11 cellular contexts compared by ENCODE assay signal in the genomic region with DNA sequence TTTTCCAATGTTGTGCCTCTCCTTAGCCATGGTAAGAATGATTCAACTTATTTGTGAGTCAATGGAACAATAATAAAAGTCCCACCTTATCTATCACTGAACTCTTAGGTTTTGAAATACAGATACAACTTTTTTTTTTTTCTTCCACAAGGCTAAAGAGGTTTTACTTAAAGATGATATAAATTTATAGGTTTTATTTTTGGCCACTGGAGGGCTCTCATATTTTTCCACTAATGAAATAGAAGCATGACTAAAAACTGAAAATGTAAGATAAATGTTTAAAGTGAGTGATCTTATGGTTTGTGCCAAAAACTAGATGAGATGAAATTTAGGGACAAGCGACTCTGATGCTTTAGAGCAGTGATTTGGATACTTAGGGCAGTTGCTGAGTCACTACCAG.
DNase-seq lines count a peak whose midpoint lies in the region; ATAC-seq and TF ChIP-seq lines count a peak whose summit lies in the region.
"Had no signal": no experiment of that assay in that cellular context is flagged by ENCODE, and none has a peak within 500 bp of the region (broad histone marks: within the 10 kb centered on the region; RNA-seq: fewer than 3 reads in every experiment).

No MANE protein-coding gene starts in this region.

- intact Hi-C loops in naive thymus-derived CD4-positive, alpha-beta T cell (cut with micrococcal nuclease) = no loop called here

- H3K27ac ChIP-seq in DOHH2 (ENCODE audit: low read depth, low read length) (no peak overlapping the region), MM.1S (ENCODE audit: low read length) (no peak overlapping the region)
- H3K27ac ChIP-seq in naive thymus-derived CD4-positive, alpha-beta T cell (ENCODE audit: low read depth, low read length) = no peak overlapping the region
- H3K27ac ChIP-seq: sigmoid colon had no signal

- H3K4me1 Mint-ChIP-seq in chondrocyte (ENCODE audit: low read depth) = peaks cover 7% of the 10 kb centered on the region
- peaks cover 21% of the 10 kb centered on the region for H3K4me1 Mint-ChIP-seq in nephron
- no peaks in the 10 kb centered on the region for H3K4me1 Mint-ChIP-seq in naive thymus-derived CD4-positive, alpha-beta T cell
- H3K4me1 Mint-ChIP-seq in immature natural killer cell = no peaks in the 10 kb centered on the region

- DNase-seq in MM.1S = no peak
- DNase-seq in chondrocyte (ENCODE audit: low spot score) = no peak
- DNase-seq in naive thymus-derived CD4-positive, alpha-beta T cell = no peak
- DNase-seq in immature natural killer cell = no peak
- DNase-seq in stimulated activated CD4-positive, alpha-beta T cell treated with anti-CD3 and anti-CD28 coated beads, Interleukin-4, amount 100 ng/mL, for 24 hours = no peak
- DNase-seq: activated CD4-positive, CD25-positive, alpha-beta regulatory T cell treated with anti-CD3 and anti-CD28 coated beads, Interleukin-2, amount 50 U/mL, for 72 hours; NCI-H510A; sigmoid colon had no signal

- CTCF ChIA-PET in naive thymus-derived CD4-positive, alpha-beta T cell (lab: Charles Lee) = no interaction called here

- no peaks in the 10 kb centered on the region for H3F3A ChIP-seq in DOHH2 (ENCODE audit: control insufficient read depth, insufficient read depth)
- no peaks in the 10 kb centered on the region for H3F3A ChIP-seq in MM.1S (ENCODE audit: insufficient read depth, low read length)

- H3K4me3 ChIP-seq in DOHH2 (ENCODE audit: low read length) (no peak overlapping the region), MM.1S (ENCODE audit: low read length) (no peak overlapping the region)
- H3K4me3 ChIP-seq in naive thymus-derived CD4-positive, alpha-beta T cell (ENCODE audit: low read length) = no peak overlapping the region
- H3K4me3 ChIP-seq: sigmoid colon had no signal

- H2AFZ ChIP-seq in MM.1S (ENCODE audit: low read length) = no peak overlapping the region

- H3K4me3 Mint-ChIP-seq in chondrocyte (ENCODE audit: unreplicated experiment) = no peak overlapping the region
- no peak overlapping the region for H3K4me3 Mint-ChIP-seq in nephron
- no peak overlapping the region for H3K4me3 Mint-ChIP-seq in naive thymus-derived CD4-positive, alpha-beta T cell
- no peak overlapping the region for H3K4me3 Mint-ChIP-seq in immature natural killer cell
- H3K4me3 Mint-ChIP-seq: activated T-helper 1 cell treated with anti-CD3 and anti-CD28 coated beads, Interleukin-12 subunit alpha, Interleukin-12 subunit beta, Interleukin-2, Interleukin-4 antibody, amounts not matched to agents 30 ng/mL and 10 ng/mL and 1 ng/mL, durations not matched to agents 14 hours and 24 hours and 36 hours had no signal

- no peak overlapping the region for H3K4me2 ChIP-seq in DOHH2 (ENCODE audit: low read length)
- no peak overlapping the region for H3K4me2 ChIP-seq in MM.1S (ENCODE audit: low read depth, low read length)

- H3K36me3 Mint-ChIP-seq in chondrocyte (ENCODE audit: low read depth) (no peaks in the 10 kb centered on the region), nephron (ENCODE audit: low read depth) (no peaks in the 10 kb centered on the region), immature natural killer cell (no peaks in the 10 kb centered on the region)
- H3K36me3 Mint-ChIP-seq in naive thymus-derived CD4-positive, alpha-beta T cell = no peaks in the 10 kb centered on the region

- H3K36me3 ChIP-seq in DOHH2 (ENCODE audit: control insufficient read depth, low read length) (no peaks in the 10 kb centered on the region), MM.1S (replicated peaks; ENCODE audit: insufficient read depth, low read length) (no peaks in the 10 kb centered on the region)
- no peaks in the 10 kb centered on the region for H3K36me3 ChIP-seq in naive thymus-derived CD4-positive, alpha-beta T cell (ENCODE audit: control insufficient read depth in 2 of 3, insufficient read depth in 3 of 3, low read length in 3 of 3)
- H3K36me3 ChIP-seq: sigmoid colon had no signal

- H4K20me1 ChIP-seq in DOHH2 (ENCODE audit: control insufficient read depth, insufficient read depth, low read depth, low read length) = no peaks in the 10 kb centered on the region
- H4K20me1 ChIP-seq in MM.1S (ENCODE audit: insufficient read depth, low read length) = no peaks in the 10 kb centered on the region

- no peak overlapping the region for H3K9ac ChIP-seq in MM.1S (ENCODE audit: low read length)

- H3K27me3 Mint-ChIP-seq in chondrocyte (ENCODE audit: low read depth) (peaks cover 5% of the 10 kb centered on the region), nephron (ENCODE audit: low read depth) (no peaks in the 10 kb centered on the region), immature natural killer cell (ENCODE audit: low read depth in 3 of 3) (peaks cover 0 to 6% (median 0%) of the 10 kb centered on the region in 3 donors)
- no peaks in the 10 kb centered on the region for H3K27me3 Mint-ChIP-seq in naive thymus-derived CD4-positive, alpha-beta T cell

- TF ChIP-seq CTCF in DOHH2 (IDR thresholded peaks at IDR 0.05; ENCODE audit: low read depth, low read length, poor library complexity, severe bottlenecking) (peak; percentile 26), MM.1S (IDR thresholded peaks at IDR 0.05; ENCODE audit: low read length) (peak; percentile 33), chondrocyte (IDR thresholded peaks at IDR 0.05) (peak; percentile 76), nephron (IDR thresholded peaks at IDR 0.05; ENCODE audit: unreplicated experiment in 3 of 3) (peak; percentile 30 to 46 (median 43))

- no peaks in the 10 kb centered on the region for H3K27me3 ChIP-seq in DOHH2 (ENCODE audit: control insufficient read depth, low read length)
- no peaks in the 10 kb centered on the region for H3K27me3 ChIP-seq in MM.1S (replicated peaks; ENCODE audit: insufficient read depth, low read length)
- H3K27me3 ChIP-seq in naive thymus-derived CD4-positive, alpha-beta T cell (ENCODE audit: control insufficient read depth in 2 of 2, insufficient read depth in 2 of 2, low read length in 2 of 2) = no peaks in the 10 kb centered on the region
- H3K27me3 ChIP-seq: sigmoid colon had no signal

- POLR2A ChIA-PET in naive thymus-derived CD4-positive, alpha-beta T cell (lab: Charles Lee) = no interaction called here

- H3K27ac Mint-ChIP-seq in chondrocyte (ENCODE audit: unreplicated experiment) (no peak overlapping the region), nephron (peak overlapping the region in 2 of 3 experiments; percentile 40 to 46), immature natural killer cell (no peak overlapping the region)
- H3K27ac Mint-ChIP-seq in naive thymus-derived CD4-positive, alpha-beta T cell = no peak overlapping the region
- H3K27ac Mint-ChIP-seq: activated T-helper 1 cell treated with anti-CD3 and anti-CD28 coated beads, Interleukin-12 subunit alpha, Interleukin-12 subunit beta, Interleukin-2, Interleukin-4 antibody, amounts not matched to agents 30 ng/mL and 10 ng/mL and 1 ng/mL, durations not matched to agents 14 hours and 24 hours and 36 hours had no signal

- H3K79me2 ChIP-seq in DOHH2 (ENCODE audit: control insufficient read depth, low read length) (no peaks in the 10 kb centered on the region), MM.1S (ENCODE audit: low read length) (no peaks in the 10 kb centered on the region)

- H3K4me1 ChIP-seq in DOHH2 (ENCODE audit: control insufficient read depth, low read length) = no peaks in the 10 kb centered on the region
- 0 out of 2 replicates have a peak, but pooled peaks cover 2% of the 10 kb centered on the region for H3K4me1 ChIP-seq in MM.1S (ENCODE audit: low read length)
- H3K4me1 ChIP-seq in naive thymus-derived CD4-positive, alpha-beta T cell (ENCODE audit: control insufficient read depth in 2 of 2, insufficient read depth in 2 of 2, low read length in 2 of 2) = no peaks in the 10 kb centered on the region

- H3K9me3 ChIP-seq in DOHH2 (ENCODE audit: control insufficient read depth, insufficient read depth, low read length) (no peaks in the 10 kb centered on the region), MM.1S (replicated peaks; ENCODE audit: insufficient read depth, low read length) (no peaks in the 10 kb centered on the region)
- no peaks in the 10 kb centered on the region for H3K9me3 ChIP-seq in naive thymus-derived CD4-positive, alpha-beta T cell (ENCODE audit: control insufficient read depth in 2 of 3, low read length in 3 of 3)
- H3K9me3 ChIP-seq: sigmoid colon had no signal

- no peak for ATAC-seq in naive thymus-derived CD4-positive, alpha-beta T cell

- H3K9me3 Mint-ChIP-seq in chondrocyte (ENCODE audit: low read depth) = peaks cover 5% of the 10 kb centered on the region
- no peaks in the 10 kb centered on the region for H3K9me3 Mint-ChIP-seq in nephron
- peaks cover 0 to 23% (median 1%) of the 10 kb centered on the region in 11 donors for H3K9me3 Mint-ChIP-seq in naive thymus-derived CD4-positive, alpha-beta T cell
- H3K9me3 Mint-ChIP-seq in immature natural killer cell = peaks cover 0 to 3% (median 0%) of the 10 kb centered on the region in 6 donors

- H3K9me2 ChIP-seq in DOHH2 (replicated peaks; ENCODE audit: control insufficient read depth, low read length) (no peaks in the 10 kb centered on the region), MM.1S (replicated peaks; ENCODE audit: insufficient read depth, low read length) (no peaks in the 10 kb centered on the region)

Comparison
In these comparisons a context has a peak if more than half of its experiments do, and no peak if none do; other contexts are left out.
1. CTCF ChIP-seq: peak in every context shown above with its lines; median percentile 76 in chondrocyte; 43 in nephron; 33 in MM.1S; 26 in DOHH2.
2. H3K27ac Mint-ChIP-seq: peak in nephron (2 of 3); none in chondrocyte (single experiment), naive thymus-derived CD4-positive, alpha-beta T cell (0 of 9) and immature natural killer cell (0 of 6).